ENCODE assay signal across 1 cellular context in genomic region chr14:106790189-106791036, GRCh38.
A peak's percentile ranks its signal among the peaks of the same experiment; 100 is the strongest.
TF ChIP-seq lines count a peak whose summit lies in the region.

No MANE protein-coding gene starts in this region.

TF ChIP-seq in GM12878, 131 proteins besides CTCF, POLR2A, EP300 and RAD21 (continued from another document):
- no peak for TF ChIP-seq BCLAF1 (IDR thresholded peaks at IDR 0.05)
- no peak for TF ChIP-seq ZNF274 (IDR thresholded peaks at IDR 0.05; ENCODE audit: insufficient read depth, insufficient read length)
- peak; percentile 93 for TF ChIP-seq TCF3 (IDR thresholded peaks at IDR 0.05; ENCODE audit: borderline replicate concordance, insufficient read depth, low read depth, low read length)
- no peak for TF ChIP-seq CEBPZ (IDR thresholded peaks at IDR 0.05; ENCODE audit: low read depth, low read length)
- TF ChIP-seq SRF (IDR thresholded peaks at IDR 0.05; ENCODE audit: low read depth in 2 of 2, low read length in 2 of 2) = no peak
- 0 out of 2 replicates have a peak, but pooled peaks have one; percentile 31 for TF ChIP-seq ZNF207 (IDR thresholded peaks at IDR 0.05; ENCODE audit: borderline replicate concordance)
- TF ChIP-seq SKIL (IDR thresholded peaks at IDR 0.05; ENCODE audit: low read depth, poor library complexity, severe bottlenecking) = no peak
- TF ChIP-seq JUNB (IDR thresholded peaks at IDR 0.05) = no peak
- no peak for TF ChIP-seq CREB1 (IDR thresholded peaks at IDR 0.05; ENCODE audit: low read depth)
- TF ChIP-seq EGR1 (IDR thresholded peaks at IDR 0.05; ENCODE audit: borderline replicate concordance in 1 of 2, low read depth in 2 of 2, low read length in 2 of 2) = peak in 1 of 2 experiments; percentile 62; a peak in 2 of 3 replicates
- no peak for TF ChIP-seq MYB (IDR thresholded peaks at IDR 0.05; ENCODE audit: borderline replicate concordance, low read depth, low read length)
- TF ChIP-seq POU2F2 (IDR thresholded peaks at IDR 0.05; ENCODE audit: borderline replicate concordance, low read depth, low read length) = 0 out of 3 replicates have a peak, but pooled peaks have one; percentile 27
- no peak for TF ChIP-seq NKRF (conservative IDR thresholded peaks at IDR 0.05)
- TF ChIP-seq JUND (IDR thresholded peaks at IDR 0.05; ENCODE audit: low read depth, low read length) = no peak
- TF ChIP-seq E2F4 (IDR thresholded peaks at IDR 0.05; ENCODE audit: low read depth, low read length) = no peak
- TF ChIP-seq POLR2AphosphoS2 (IDR thresholded peaks at IDR 0.05; ENCODE audit: low read depth, low read length) = no peak
- TF ChIP-seq YY1 (IDR thresholded peaks at IDR 0.05; ENCODE audit: low read depth, low read length) = peak; percentile 58; the same call in 1 of the 2 replicates
- TF ChIP-seq, protein P1, sequence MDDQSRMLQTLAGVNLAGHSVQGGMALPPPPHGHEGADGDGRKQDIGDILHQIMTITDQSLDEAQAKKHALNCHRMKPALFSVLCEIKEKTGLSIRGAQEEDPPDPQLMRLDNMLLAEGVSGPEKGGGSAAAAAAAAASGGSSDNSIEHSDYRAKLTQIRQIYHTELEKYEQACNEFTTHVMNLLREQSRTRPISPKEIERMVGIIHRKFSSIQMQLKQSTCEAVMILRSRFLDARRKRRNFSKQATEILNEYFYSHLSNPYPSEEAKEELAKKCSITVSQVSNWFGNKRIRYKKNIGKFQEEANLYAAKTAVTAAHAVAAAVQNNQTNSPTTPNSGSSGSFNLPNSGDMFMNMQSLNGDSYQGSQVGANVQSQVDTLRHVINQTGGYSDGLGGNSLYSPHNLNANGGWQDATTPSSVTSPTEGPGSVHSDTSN (IDR thresholded peaks at IDR 0.05; ENCODE audit: insufficient replicate concordance, low read depth, low read length) = peak; percentile 31
- no peak for TF ChIP-seq FOXM1 (IDR thresholded peaks at IDR 0.05; ENCODE audit: low read depth, low read length)
- TF ChIP-seq CREM (IDR thresholded peaks at IDR 0.05; ENCODE audit: low read depth) = no peak
- no peak for TF ChIP-seq RAD51 (IDR thresholded peaks at IDR 0.05)
- peak; percentile 31; the same call in 1 of the 2 replicates for TF ChIP-seq RUNX3 (IDR thresholded peaks at IDR 0.05; ENCODE audit: low read length)
- no peak for TF ChIP-seq STAT1 (conservative IDR thresholded peaks at IDR 0.05)
- no peak for TF ChIP-seq ZSCAN29 (IDR thresholded peaks at IDR 0.05)
- TF ChIP-seq ZNF384 (IDR thresholded peaks at IDR 0.05; ENCODE audit: borderline replicate concordance, low read depth, low read length) = no peak
- no peak for TF ChIP-seq HDAC6 (IDR thresholded peaks at IDR 0.05; ENCODE audit: unreplicated experiment)
- TF ChIP-seq TCF12 (IDR thresholded peaks at IDR 0.05; ENCODE audit: low read depth, low read length) = peak; percentile 90
- TF ChIP-seq ZBTB4 (CRISPR knock-in tag; IDR thresholded peaks at IDR 0.05) = no peak
- no peak for TF ChIP-seq HSF1 (IDR thresholded peaks at IDR 0.05; ENCODE audit: low read depth, low read length)
- peak; percentile 59 to 75; a peak in 1 of 4 replicates for TF ChIP-seq BHLHE40 (IDR thresholded peaks at IDR 0.05; ENCODE audit: borderline replicate concordance in 1 of 2, low read depth in 2 of 2, low read length in 1 of 2)
- TF ChIP-seq ZNF24 (IDR thresholded peaks at IDR 0.05) = no peak
- TF ChIP-seq, protein P2, sequence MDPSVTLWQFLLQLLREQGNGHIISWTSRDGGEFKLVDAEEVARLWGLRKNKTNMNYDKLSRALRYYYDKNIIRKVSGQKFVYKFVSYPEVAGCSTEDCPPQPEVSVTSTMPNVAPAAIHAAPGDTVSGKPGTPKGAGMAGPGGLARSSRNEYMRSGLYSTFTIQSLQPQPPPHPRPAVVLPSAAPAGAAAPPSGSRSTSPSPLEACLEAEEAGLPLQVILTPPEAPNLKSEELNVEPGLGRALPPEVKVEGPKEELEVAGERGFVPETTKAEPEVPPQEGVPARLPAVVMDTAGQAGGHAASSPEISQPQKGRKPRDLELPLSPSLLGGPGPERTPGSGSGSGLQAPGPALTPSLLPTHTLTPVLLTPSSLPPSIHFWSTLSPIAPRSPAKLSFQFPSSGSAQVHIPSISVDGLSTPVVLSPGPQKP (IDR thresholded peaks at IDR 0.05; ENCODE audit: low read depth, low read length) = no peak
- TF ChIP-seq SIN3A (IDR thresholded peaks at IDR 0.05; ENCODE audit: low read depth, low read length) = no peak
- peak; percentile 42; the same call in 1 of the 2 replicates for TF ChIP-seq SMC3 (IDR thresholded peaks at IDR 0.05; ENCODE audit: borderline replicate concordance, low read length)
- no peak for TF ChIP-seq CHD2 (IDR thresholded peaks at IDR 0.05; ENCODE audit: borderline replicate concordance, low read depth, low read length)
- no peak for TF ChIP-seq YBX1 (IDR thresholded peaks at IDR 0.05)
- TF ChIP-seq BACH1 (IDR thresholded peaks at IDR 0.05; ENCODE audit: borderline replicate concordance) = no peak
TF ChIP-seq in GM12878: peak in this region for 10.
